12 cellular contexts compared by ENCODE assay signal in the genomic region with DNA sequence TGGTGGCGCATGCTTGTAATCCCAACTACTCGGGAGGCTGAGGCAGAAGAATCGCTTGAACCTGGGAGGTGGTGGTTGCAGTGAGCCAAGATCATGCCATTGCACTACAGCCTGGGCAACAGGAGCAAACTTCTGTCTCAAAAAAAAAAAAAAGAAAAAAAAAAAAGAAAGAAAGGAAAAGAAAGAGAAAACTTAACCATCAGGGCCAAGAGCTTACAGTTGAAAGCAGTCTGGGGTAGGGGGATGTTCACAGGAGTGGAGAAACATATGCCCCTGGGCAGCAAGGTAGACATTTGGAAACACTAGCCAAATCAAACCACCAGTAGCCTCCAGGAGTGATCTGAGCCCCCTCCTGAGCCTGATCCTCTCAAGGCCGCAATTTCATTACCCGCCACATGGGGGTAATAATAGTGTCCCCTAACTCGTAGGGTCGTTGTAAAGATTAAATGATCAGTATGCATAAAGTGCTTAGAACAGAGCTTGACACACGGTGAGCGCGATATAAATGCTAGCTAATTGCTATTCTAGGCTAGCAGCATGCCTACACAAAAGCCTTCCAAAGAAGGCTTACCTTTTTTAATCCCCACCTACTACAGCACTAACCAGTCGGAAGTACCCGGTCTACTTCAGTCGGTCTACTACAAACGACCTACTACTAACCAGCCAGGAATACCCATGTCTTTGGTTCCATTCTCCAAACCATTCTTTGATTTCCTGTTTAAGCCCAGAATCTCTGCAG.
DNase-seq lines count a peak whose midpoint lies in the region; ATAC-seq, FAIRE-seq and TF ChIP-seq lines count a peak whose summit lies in the region.
"Had no signal": no experiment of that assay in that cellular context is flagged by ENCODE, and none has a peak within 500 bp of the region (broad histone marks: within the 10 kb centered on the region; RNA-seq: fewer than 3 reads in every experiment).

No MANE protein-coding gene starts in this region.

- SMC1A ChIA-PET in GM12878 (lab: Charles Lee; ENCODE audit: uncharacterized antibody, unreplicated experiment) = no interaction called here

- intact Hi-C loops in A673 (cut with micrococcal nuclease; ENCODE audit: unreplicated experiment) (loop anchor here (5.0 kb wide), 1 partner anchor 96 kb away; no protein-coding TSS in a partner anchor), GM12878 (cut with micrococcal nuclease; ENCODE audit: unreplicated experiment) (no loop called here)

- no peak overlapping the region for H3K4me3 ChIP-seq in A673 (ENCODE audit: low read depth, low read length, poor library complexity, severe bottlenecking)
- no peak overlapping the region for H3K4me3 ChIP-seq in GM12878
- H3K4me3 ChIP-seq: gastrocnemius medialis, thoracic aorta had no signal

- H3K4me1 ChIP-seq in A673 (ENCODE audit: insufficient read depth, low read length, poor library complexity, severe bottlenecking) (peaks cover 17% of the 10 kb centered on the region), GM12878 (ENCODE audit: control insufficient read depth, insufficient read depth, low read length) (no peaks in the 10 kb centered on the region)

- POLR2A ChIA-PET in A673 (lab: Charles Lee; ENCODE audit: low non-redundant PET) (interaction anchor here (0.6 kb wide), 1 partner anchor 387 kb away, joined by 3 read pairs; no protein-coding TSS in a partner anchor), GM12878 (lab: Charles Lee) (no interaction called here)

- ATAC-seq in GM12878 = no peak
- ATAC-seq in HG02571 (IDR thresholded peaks at IDR 0.05; ENCODE audit: unreplicated experiment) = no peak
- ATAC-seq in GM18868 (IDR thresholded peaks at IDR 0.05; ENCODE audit: unreplicated experiment) = no peak
- ATAC-seq: gastrocnemius medialis had no signal

- no peaks in the 10 kb centered on the region for H4K20me1 ChIP-seq in GM12878 (ENCODE audit: control insufficient read depth, insufficient read depth)

- no peak overlapping the region for H3K9ac ChIP-seq in GM12878 (ENCODE audit: control insufficient read depth, insufficient read depth, low read length)

- TF ChIP-seq CTCF in A673 (conservative IDR thresholded peaks at IDR 0.05; ENCODE audit: low read depth, low read length) (peak; percentile 59), GM12874 (IDR thresholded peaks at IDR 0.05; ENCODE audit: insufficient read depth, low read depth, low read length) (peak; percentile 21; the same call in 1 of the 2 replicates), GM12878 (IDR thresholded peaks at IDR 0.05 in 2 of 3, conservative IDR thresholded peaks at IDR 0.05 in 1 of 3; ENCODE audit: control insufficient read depth in 2 of 3, extremely low read depth in 1 of 3, insufficient read depth in 1 of 3, low read depth in 3 of 3, low read length in 3 of 3) (peak in 2 of 3 experiments; percentile 13 to 17; a peak in 1 of 6 replicates)

- WGBS in GM12878 (ENCODE audit: insufficient coverage, insufficient replicate concordance, low lambda C conversion rate, missing lambda C conversion rate) = 72% methylated on average over 14 of the region's 14 CpGs

- H3K27ac ChIP-seq in A673 (ENCODE audit: low read depth, low read length, poor library complexity, severe bottlenecking) (no peak overlapping the region), GM12878 (ENCODE audit: control insufficient read depth, insufficient read depth) (no peak overlapping the region)
- H3K27ac ChIP-seq: gastrocnemius medialis, thoracic aorta had no signal

- TF ChIP-seq POLR2A in GM12878 (IDR thresholded peaks at IDR 0.05; ENCODE audit: low read depth, low read length) = no peak

- no peak overlapping the region for H3K4me2 ChIP-seq in GM12878 (ENCODE audit: control insufficient read depth, insufficient read depth)

- H3K9me3 ChIP-seq in A673 (ENCODE audit: low read depth, low read length, poor library complexity, severe bottlenecking) (no peaks in the 10 kb centered on the region), GM12878 (replicated peaks; ENCODE audit: control insufficient read depth, insufficient read depth, low read length) (no peaks in the 10 kb centered on the region)
- H3K9me3 ChIP-seq: gastrocnemius medialis, thoracic aorta had no signal

- DNase-seq in A673 (ENCODE audit: low spot score) (peak; percentile 62), GM12878 (ENCODE audit: low read depth, low spot score) (no peak), iPS-NIHi11 (ENCODE audit: low spot score) (peak; percentile 47), HUDEP-2 (lab: John Stamatoyannopoulos, UW; ENCODE audit: unreplicated experiment in 76 of 76) (no peak)
- no peak for DNase-seq in stimulated activated naive CD4-positive, alpha-beta T cell treated with Interleukin-2 at 50 U/mL for 16 hours (lab: John Stamatoyannopoulos, UW)
- DNase-seq: activated CD4-positive, alpha-beta T cell treated with anti-CD3 and anti-CD28 coated beads for 4 hours; gastrocnemius medialis; RPMI8226 had no signal

- in situ Hi-C loops in GM12878 (cut with MboI) = no loop called here

- no peak for TF ChIP-seq EP300 in GM12878 (IDR thresholded peaks at IDR 0.05; ENCODE audit: borderline replicate concordance in 1 of 2, control insufficient read depth in 1 of 2, low read depth in 2 of 2, low read length in 2 of 2)

- no peak for FAIRE-seq in GM12878 (lab: Jason Lieb, UNC)

- H2AFZ ChIP-seq in GM12878 (ENCODE audit: control insufficient read depth, low read depth, low read length) = no peak overlapping the region

- no peak for TF ChIP-seq RAD21 in GM12878 (IDR thresholded peaks at IDR 0.05; ENCODE audit: insufficient read depth, low read depth, low read length)

- no peaks in the 10 kb centered on the region for H3K27me3 ChIP-seq in A673 (replicated peaks; ENCODE audit: insufficient read depth, low read depth, low read length, poor library complexity)
- peaks cover 2 to 12% of the 10 kb centered on the region in 2 experiments for H3K27me3 ChIP-seq in GM12878 (replicated peaks in 1 of 2; ENCODE audit: control insufficient read depth in 2 of 2, insufficient read depth in 2 of 2, low read length in 1 of 2)

- RAD21 ChIA-PET in GM12878 (lab: Charles Lee; ENCODE audit: unreplicated experiment) = no interaction called here

- BruUV-seq in A673 (replicated peaks; lab: Mats Ljungman, UMichigan) (no TSS peak), GM12878 (replicated peaks; lab: Mats Ljungman, UMichigan) (no TSS peak)

- CTCF ChIA-PET in A673 (lab: Charles Lee) = no interaction called here
- CTCF ChIA-PET in GM12878 (lab: Yijun Ruan, JAX) = no interaction called here

- no peaks in the 10 kb centered on the region for H3K36me3 ChIP-seq in A673 (ENCODE audit: insufficient read depth, low read length, poor library complexity, severe bottlenecking)
- H3K36me3 ChIP-seq in GM12878 (ENCODE audit: control insufficient read depth in 2 of 2, insufficient read depth in 2 of 2, low read length in 1 of 2) = no peaks in the 10 kb centered on the region
- H3K36me3 ChIP-seq: gastrocnemius medialis, thoracic aorta had no signal

- no peaks in the 10 kb centered on the region for H3K79me2 ChIP-seq in GM12878 (ENCODE audit: control insufficient read depth, insufficient read depth, low read length)

TF ChIP-seq in GM12878, 131 proteins besides CTCF, POLR2A, EP300 and RAD21:
- TF ChIP-seq CEBPB (IDR thresholded peaks at IDR 0.05; ENCODE audit: borderline replicate concordance in 1 of 2, low read depth in 2 of 2, low read length in 2 of 2) (no peak), BCL3 (IDR thresholded peaks at IDR 0.05; ENCODE audit: borderline replicate concordance, insufficient read depth, low read depth, low read length, poor library complexity, severe bottlenecking) (no peak), PAX8 (IDR thresholded peaks at IDR 0.05) (no peak), ZSCAN29 (IDR thresholded peaks at IDR 0.05) (no peak)

Comparison
In these comparisons a context has a peak if more than half of its experiments do, and no peak if none do; other contexts are left out.
1. DNase-seq: peak in A673 (single experiment) and iPS-NIHi11 (single experiment); none in GM12878 (single experiment), stimulated activated naive CD4-positive, alpha-beta T cell treated with Interleukin-2 at 50 U/mL for 16 hours (single experiment) and HUDEP-2 (0 of 76).
2. Peak in every context shown above with its lines, with median percentiles within 50 percentile points of each other: CTCF ChIP-seq.